ENCODE assay signal across 1 cellular context in the genomic region with DNA sequence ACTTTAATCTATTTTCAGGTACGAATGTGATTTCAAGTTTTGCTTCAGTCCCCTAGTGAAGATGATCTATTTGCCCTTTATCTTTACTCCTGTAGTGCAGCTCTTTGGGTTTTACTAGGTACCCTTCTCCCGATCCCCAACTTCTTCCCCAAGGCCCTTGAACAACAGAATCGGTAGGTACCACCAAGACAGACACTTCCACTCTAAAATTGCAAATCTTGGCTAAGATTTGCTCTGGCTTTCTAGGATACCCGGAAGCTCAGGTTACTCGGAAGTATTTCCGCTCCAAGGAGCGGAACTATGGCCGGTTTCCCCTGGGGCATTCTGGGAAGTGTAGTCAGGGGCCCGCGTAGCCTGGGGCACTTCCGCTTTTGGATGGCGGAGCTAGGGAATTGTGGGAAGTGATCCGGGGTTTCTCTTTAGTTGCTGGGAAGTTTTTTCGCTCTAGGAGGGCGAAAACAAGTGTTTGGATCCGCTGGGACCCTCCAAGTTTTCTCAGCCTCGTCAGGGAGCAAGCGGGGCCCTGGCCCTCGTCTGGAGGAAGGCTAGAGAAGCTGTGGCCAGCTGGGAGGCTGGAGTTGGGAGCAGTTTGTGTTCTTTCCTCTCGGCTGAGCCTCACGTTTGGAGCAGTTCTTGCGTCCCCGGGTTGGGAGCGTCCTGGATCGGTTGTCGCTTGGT.
TF ChIP-seq lines count a peak whose summit lies in the region.

No MANE protein-coding gene starts in this region.

TF ChIP-seq in K562, 482 proteins besides CTCF, POLR2A, EP300 and RAD21 (continued from another document and continues in another):
- TF ChIP-seq CGGBP1 (CRISPR knock-in tag; IDR thresholded peaks at IDR 0.05) (no peak), ILF3 (IDR thresholded peaks at IDR 0.05; ENCODE audit: borderline replicate concordance) (no peak), RFX7 (CRISPR knock-in tag; IDR thresholded peaks at IDR 0.05) (no peak), E2F8 (IDR thresholded peaks at IDR 0.05; ENCODE audit: low read depth, partially characterized antibody) (peak; percentile 82), POLR3G (IDR thresholded peaks at IDR 0.05; ENCODE audit: extremely low read depth, insufficient read length, insufficient replicate concordance) (no peak), ZNF324 (CRISPR knock-in tag; IDR thresholded peaks at IDR 0.05) (no peak), KDM5B (IDR thresholded peaks at IDR 0.05; ENCODE audit: insufficient replicate concordance, low read depth, low read length) (peak; percentile 63), ZBTB9 (CRISPR knock-in tag; IDR thresholded peaks at IDR 0.05) (no peak), CBFA2T3 (IDR thresholded peaks at IDR 0.05) (no peak), DIDO1 (tag; IDR thresholded peaks at IDR 0.05; ENCODE audit: low read depth) (peak; percentile 71), HNRNPH1 (optimal IDR thresholded peaks at IDR 0.05; ENCODE audit: low read depth, low read length) (no peak), ZSCAN29 (IDR thresholded peaks at IDR 0.05) (no peak), CREM (IDR thresholded peaks at IDR 0.05; ENCODE audit: low read depth) (peak; percentile 71; the same call in 1 of the 2 replicates), NFIX (CRISPR knock-in tag; IDR thresholded peaks at IDR 0.05; ENCODE audit: low read depth) (no peak), GTF2E2 (tag; IDR thresholded peaks at IDR 0.05) (no peak), HIVEP1 (CRISPR knock-in tag; IDR thresholded peaks at IDR 0.05) (no peak), DNMT1 (IDR thresholded peaks at IDR 0.05) (no peak), CUX1 (CRISPR knock-in tag; IDR thresholded peaks at IDR 0.05) (no peak), DLX4 (CRISPR knock-in tag; IDR thresholded peaks at IDR 0.05) (no peak)
- TF ChIP-seq, protein P1, sequence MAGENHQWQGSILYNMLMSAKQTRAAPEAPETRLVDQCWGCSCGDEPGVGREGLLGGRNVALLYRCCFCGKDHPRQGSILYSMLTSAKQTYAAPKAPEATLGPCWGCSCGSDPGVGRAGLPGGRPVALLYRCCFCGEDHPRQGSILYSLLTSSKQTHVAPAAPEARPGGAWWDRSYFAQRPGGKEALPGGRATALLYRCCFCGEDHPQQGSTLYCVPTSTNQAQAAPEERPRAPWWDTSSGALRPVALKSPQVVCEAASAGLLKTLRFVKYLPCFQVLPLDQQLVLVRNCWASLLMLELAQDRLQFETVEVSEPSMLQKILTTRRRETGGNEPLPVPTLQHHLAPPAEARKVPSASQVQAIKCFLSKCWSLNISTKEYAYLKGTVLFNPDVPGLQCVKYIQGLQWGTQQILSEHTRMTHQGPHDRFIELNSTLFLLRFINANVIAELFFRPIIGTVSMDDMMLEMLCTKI (IDR thresholded peaks at IDR 0.05; ENCODE audit: partially characterized antibody), result no peak
- TF ChIP-seq, protein P2, sequence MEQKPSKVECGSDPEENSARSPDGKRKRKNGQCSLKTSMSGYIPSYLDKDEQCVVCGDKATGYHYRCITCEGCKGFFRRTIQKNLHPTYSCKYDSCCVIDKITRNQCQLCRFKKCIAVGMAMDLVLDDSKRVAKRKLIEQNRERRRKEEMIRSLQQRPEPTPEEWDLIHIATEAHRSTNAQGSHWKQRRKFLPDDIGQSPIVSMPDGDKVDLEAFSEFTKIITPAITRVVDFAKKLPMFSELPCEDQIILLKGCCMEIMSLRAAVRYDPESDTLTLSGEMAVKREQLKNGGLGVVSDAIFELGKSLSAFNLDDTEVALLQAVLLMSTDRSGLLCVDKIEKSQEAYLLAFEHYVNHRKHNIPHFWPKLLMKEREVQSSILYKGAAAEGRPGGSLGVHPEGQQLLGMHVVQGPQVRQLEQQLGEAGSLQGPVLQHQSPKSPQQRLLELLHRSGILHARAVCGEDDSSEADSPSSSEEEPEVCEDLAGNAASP (IDR thresholded peaks at IDR 0.05), result no peak
- TF ChIP-seq, protein P3, sequence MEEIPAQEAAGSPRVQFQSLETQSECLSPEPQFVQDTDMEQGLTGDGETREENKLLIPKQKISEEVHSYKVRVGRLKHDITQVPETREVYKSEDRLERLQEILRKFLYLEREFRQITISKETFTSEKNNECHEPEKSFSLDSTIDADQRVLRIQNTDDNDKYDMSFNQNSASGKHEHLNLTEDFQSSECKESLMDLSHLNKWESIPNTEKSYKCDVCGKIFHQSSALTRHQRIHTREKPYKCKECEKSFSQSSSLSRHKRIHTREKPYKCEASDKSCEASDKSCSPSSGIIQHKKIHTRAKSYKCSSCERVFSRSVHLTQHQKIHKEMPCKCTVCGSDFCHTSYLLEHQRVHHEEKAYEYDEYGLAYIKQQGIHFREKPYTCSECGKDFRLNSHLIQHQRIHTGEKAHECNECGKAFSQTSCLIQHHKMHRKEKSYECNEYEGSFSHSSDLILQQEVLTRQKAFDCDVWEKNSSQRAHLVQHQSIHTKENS (CRISPR knock-in tag; IDR thresholded peaks at IDR 0.05), result no peak
- TF ChIP-seq, protein P4, sequence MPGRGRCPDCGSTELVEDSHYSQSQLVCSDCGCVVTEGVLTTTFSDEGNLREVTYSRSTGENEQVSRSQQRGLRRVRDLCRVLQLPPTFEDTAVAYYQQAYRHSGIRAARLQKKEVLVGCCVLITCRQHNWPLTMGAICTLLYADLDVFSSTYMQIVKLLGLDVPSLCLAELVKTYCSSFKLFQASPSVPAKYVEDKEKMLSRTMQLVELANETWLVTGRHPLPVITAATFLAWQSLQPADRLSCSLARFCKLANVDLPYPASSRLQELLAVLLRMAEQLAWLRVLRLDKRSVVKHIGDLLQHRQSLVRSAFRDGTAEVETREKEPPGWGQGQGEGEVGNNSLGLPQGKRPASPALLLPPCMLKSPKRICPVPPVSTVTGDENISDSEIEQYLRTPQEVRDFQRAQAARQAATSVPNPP (IDR thresholded peaks at IDR 0.05; ENCODE audit: borderline replicate concordance, insufficient read depth, insufficient read length), result no peak
- TF ChIP-seq, protein P5, sequence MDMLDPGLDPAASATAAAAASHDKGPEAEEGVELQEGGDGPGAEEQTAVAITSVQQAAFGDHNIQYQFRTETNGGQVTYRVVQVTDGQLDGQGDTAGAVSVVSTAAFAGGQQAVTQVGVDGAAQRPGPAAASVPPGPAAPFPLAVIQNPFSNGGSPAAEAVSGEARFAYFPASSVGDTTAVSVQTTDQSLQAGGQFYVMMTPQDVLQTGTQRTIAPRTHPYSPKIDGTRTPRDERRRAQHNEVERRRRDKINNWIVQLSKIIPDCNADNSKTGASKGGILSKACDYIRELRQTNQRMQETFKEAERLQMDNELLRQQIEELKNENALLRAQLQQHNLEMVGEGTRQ (CRISPR knock-in tag; IDR thresholded peaks at IDR 0.05), result no peak
